Comparison of ENCODE assay signal across 11 cellular contexts in the genomic region with DNA sequence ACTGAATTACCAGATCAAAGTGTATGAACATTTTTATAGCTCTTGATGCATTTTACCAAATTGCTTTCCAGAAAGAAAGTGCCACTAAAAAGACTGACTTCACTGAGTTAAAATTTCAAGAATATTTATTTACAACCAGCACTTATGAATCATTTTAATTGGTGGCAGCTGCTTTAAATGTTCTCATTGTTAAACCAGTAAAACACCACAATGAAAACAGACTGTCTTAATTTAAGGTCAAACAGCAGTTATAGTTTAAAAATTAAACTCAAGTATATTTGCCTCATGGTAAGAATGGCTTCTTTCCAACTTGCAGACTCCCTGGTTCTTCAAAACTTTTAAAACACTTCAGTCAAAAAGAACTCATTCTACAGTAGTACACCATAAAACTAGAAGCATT. TPM values are rescaled to one million over a fixed set of nuclear protein-coding genes. Genes with fewer than 3 reads are reported as not detected.
DNase-seq lines count a peak whose midpoint lies in the region; TF ChIP-seq lines count a peak whose summit lies in the region.
"Had no signal": no experiment of that assay in that cellular context is flagged by ENCODE, and none has a peak within 500 bp of the region (broad histone marks: within the 10 kb centered on the region; RNA-seq: fewer than 3 reads in every experiment).

No MANE protein-coding gene starts in this region.

- intact Hi-C loops in mammary epithelial cell (cut with micrococcal nuclease): no loop called here

- dilution Hi-C loops in mammary epithelial cell (cut with HindIII; ENCODE audit: low sequenced_read_pairs): no loop called here

- TF ChIP-seq POLR2A in suprapubic skin (IDR thresholded peaks at IDR 0.05): no peak

- no peak for TF ChIP-seq EP300 in suprapubic skin (IDR thresholded peaks at IDR 0.05)

- no peak overlapping the region for H3K4me2 ChIP-seq in hepatocyte
- no peak overlapping the region for H3K4me2 ChIP-seq in mammary epithelial cell (ENCODE audit: insufficient read depth, low read depth, low read length)

- BruUV-seq in mammary epithelial cell (replicated peaks; lab: Mats Ljungman, UMichigan): no TSS peak

- H3K36me3 ChIP-seq in SJSA1: no peaks in the 10 kb centered on the region; the same call in 1 of the 2 replicates
- H3K36me3 ChIP-seq in hepatocyte (replicated peaks; ENCODE audit: insufficient read depth, low read depth): peaks cover 3% of the 10 kb centered on the region
- H3K36me3 ChIP-seq in suprapubic skin: no peaks in the 10 kb centered on the region
- no peaks in the 10 kb centered on the region for H3K36me3 ChIP-seq in mammary epithelial cell (ENCODE audit: insufficient read depth, low read length)

- no peaks in the 10 kb centered on the region for H3K27me3 ChIP-seq in SJSA1 (replicated peaks)
- no peaks in the 10 kb centered on the region for H3K27me3 ChIP-seq in hepatocyte
- H3K27me3 ChIP-seq in suprapubic skin: no peaks in the 10 kb centered on the region
- no peaks in the 10 kb centered on the region for H3K27me3 ChIP-seq in mammary epithelial cell (ENCODE audit: insufficient read depth, low read length)

- in situ Hi-C loops in mammary epithelial cell (cut with MboI; ENCODE audit: low sequenced_read_pairs in 2 of 2): no loop called here

- DNase-seq in NCI-H748 (lab: John Stamatoyannopoulos, UW; ENCODE audit: unreplicated experiment) (peak; percentile 4), NCI-H748 treated with DMSO at 0.1 percent for 48 hours (lab: John Stamatoyannopoulos, UW) (no peak), SJSA1 (ENCODE audit: low read depth in 1 of 2, low spot score in 2 of 2) (peak in 1 of 2 experiments; percentile 20), hepatocyte (ENCODE audit: low spot score) (no peak), suprapubic skin (ENCODE audit: low spot score in 2 of 2) (no peak), mammary epithelial cell (no peak), NCI-H146 treated with DMSO at 0.1 percent for 48 hours (lab: John Stamatoyannopoulos, UW; ENCODE audit: unreplicated experiment) (no peak)
- DNase-seq in activated naive CD4-positive, alpha-beta T cell (lab: John Stamatoyannopoulos, UW): no peak
- DNase-seq: activated CD4-positive, alpha-beta T cell treated with anti-CD3 and anti-CD28 coated beads for 48 hours; NCI-H2029 treated with DMSO at 0.1 percent for 48 hours; T-helper 1 cell had no signal

- CTCF ChIA-PET in mammary epithelial cell (lab: Charles Lee; ENCODE audit: low non-redundant PET): no interaction called here

- H3K27ac ChIP-seq in SJSA1 (peak overlapping the region; percentile 21; the same call in 1 of the 2 replicates), hepatocyte (peak overlapping the region; percentile 7), suprapubic skin (no peak overlapping the region), mammary epithelial cell (ENCODE audit: insufficient read depth, low read depth, low read length) (no peak overlapping the region)

- no peak for TF ChIP-seq CTCF in hepatocyte (IDR thresholded peaks at IDR 0.05; ENCODE audit: poor library complexity)
- no peak for TF ChIP-seq CTCF in suprapubic skin (IDR thresholded peaks at IDR 0.05)
- no peak for TF ChIP-seq CTCF in mammary epithelial cell (conservative IDR thresholded peaks at IDR 0.05 in 1 of 2, IDR thresholded peaks at IDR 0.05 in 1 of 2; ENCODE audit: extremely low read depth in 1 of 2, insufficient read depth in 1 of 2, low read depth in 1 of 2, low read length in 2 of 2)

- peaks cover 47% of the 10 kb centered on the region for H3K79me2 ChIP-seq in hepatocyte
- H3K79me2 ChIP-seq in mammary epithelial cell (ENCODE audit: insufficient read depth, low read length): peaks cover 75% of the 10 kb centered on the region

- H3K4me1 ChIP-seq in SJSA1 (replicated peaks) (peaks cover 45% of the 10 kb centered on the region), hepatocyte (ENCODE audit: insufficient read depth) (peaks cover 7% of the 10 kb centered on the region), suprapubic skin (no peaks in the 10 kb centered on the region), mammary epithelial cell (ENCODE audit: insufficient read depth, low read length) (peaks cover 17% of the 10 kb centered on the region)

- no peak overlapping the region for H3K9ac ChIP-seq in mammary epithelial cell (ENCODE audit: insufficient read depth, low read length)

- H4K20me1 ChIP-seq in hepatocyte (ENCODE audit: insufficient read depth, poor library complexity, severe bottlenecking) (peaks cover 3% of the 10 kb centered on the region), mammary epithelial cell (ENCODE audit: insufficient read depth, low read length) (no peaks in the 10 kb centered on the region)

- H2AFZ ChIP-seq in hepatocyte: no peak overlapping the region
- H2AFZ ChIP-seq in mammary epithelial cell (ENCODE audit: low read depth, low read length): no peak overlapping the region

- H3K9me3 ChIP-seq in SJSA1 (replicated peaks): no peaks in the 10 kb centered on the region
- no peaks in the 10 kb centered on the region for H3K9me3 ChIP-seq in hepatocyte (ENCODE audit: low read depth)
- H3K9me3 ChIP-seq in suprapubic skin: no peaks in the 10 kb centered on the region
- no peaks in the 10 kb centered on the region for H3K9me3 ChIP-seq in mammary epithelial cell (replicated peaks; ENCODE audit: insufficient read depth, low read length)

- no peak overlapping the region for H3K4me3 ChIP-seq in SJSA1
- no peak overlapping the region for H3K4me3 ChIP-seq in hepatocyte
- no peak overlapping the region for H3K4me3 ChIP-seq in suprapubic skin
- H3K4me3 ChIP-seq in mammary epithelial cell (replicated peaks in 1 of 3; ENCODE audit: insufficient read depth in 1 of 3, low read depth in 2 of 3, low read length in 3 of 3): no peak overlapping the region

- H3K9me2 ChIP-seq in hepatocyte (replicated peaks; ENCODE audit: insufficient read depth): no peaks in the 10 kb centered on the region

RNA-seq across cellular contexts. Expression of a gene that starts 36.9 kb away (rescaled TPM):
- 7.3 and 12.7 TPM in 2 replicates for total RNA-seq in SJSA1 (2014; rRNA removed; shearing (Covaris generic))
- total RNA-seq in hepatocyte (25.9 and 33.3 TPM in 2 replicates), suprapubic skin (10 to 100 TPM in 3 of 4 donors, 1 to 10 TPM in 1; 7.4 to 18.9 (median 12.6) TPM), mammary epithelial cell (10 to 100 TPM; 21.0 to 22.7 TPM)
- polyA plus RNA-seq in hepatocyte (18.3 and 24.6 TPM in 2 replicates), mammary epithelial cell (12.4 TPM)
- polyA minus RNA-seq in mammary epithelial cell: 23.7 TPM

Comparison
In these comparisons a context has a peak if more than half of its experiments do, and no peak if none do; other contexts are left out.
1. H3K27ac ChIP-seq: peak in SJSA1 (single experiment) and hepatocyte (single experiment); none in suprapubic skin (single experiment) and mammary epithelial cell (single experiment).